ENCODE assay signal across 11 cellular contexts in the genomic region with DNA sequence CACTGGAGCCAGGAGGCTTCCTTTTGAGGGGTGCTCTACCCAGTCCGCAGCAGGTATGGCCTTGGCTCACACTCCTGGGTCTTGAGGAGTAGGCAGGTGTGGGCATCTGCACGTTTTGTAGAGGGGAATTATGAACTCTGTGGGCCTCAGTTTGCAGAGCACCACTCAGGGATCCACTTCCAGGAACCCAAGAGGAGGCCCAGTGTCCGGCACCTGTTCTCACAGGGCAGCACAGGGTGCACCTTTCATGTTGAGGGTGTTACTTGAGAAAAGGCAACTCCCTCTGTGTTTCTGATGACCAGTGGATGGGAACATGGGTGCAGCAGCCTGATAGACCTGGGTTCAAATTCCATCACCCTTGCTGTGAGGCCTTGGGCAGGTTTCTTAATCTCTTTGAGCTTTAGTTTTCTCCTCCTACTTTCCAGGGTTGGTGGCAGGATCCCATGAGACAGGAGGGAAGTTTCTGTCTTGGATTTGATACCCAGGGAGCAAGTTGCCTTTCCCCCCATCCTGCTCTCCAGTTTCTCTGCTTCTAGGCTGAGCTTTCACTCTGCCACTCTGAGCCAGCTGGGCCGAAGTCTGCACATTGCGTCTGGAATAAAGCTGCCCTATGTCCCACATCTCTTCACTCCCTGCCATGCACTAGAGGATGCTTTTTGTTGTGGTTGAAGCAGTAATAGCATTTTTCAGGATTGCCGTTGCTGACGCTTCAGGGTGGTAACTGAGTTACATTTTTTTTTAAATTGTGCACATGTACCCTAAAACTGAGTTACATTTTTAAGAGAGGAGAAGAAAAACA. TPM values are rescaled to one million over a fixed set of nuclear protein-coding genes. Genes with fewer than 3 reads are reported as not detected.
DNase-seq lines count a peak whose midpoint lies in the region; ATAC-seq and TF ChIP-seq lines count a peak whose summit lies in the region.
"Had no signal": no experiment of that assay in that cellular context is flagged by ENCODE, and none has a peak within 500 bp of the region (broad histone marks: within the 10 kb centered on the region; RNA-seq: fewer than 3 reads in every experiment).

No MANE protein-coding gene starts in this region.

- H3K4me1 Mint-ChIP-seq in effector memory CD8-positive, alpha-beta T cell (ENCODE audit: low read depth in 2 of 2): peaks cover 10 to 12% of the 10 kb centered on the region in 2 donors

- no peaks in the 10 kb centered on the region for H3K79me2 ChIP-seq in Loucy (ENCODE audit: insufficient read depth, low read length)

- H3K27me3 ChIP-seq in BLaER1 treated with 17β-estradiol and CSF1 and Interleukin-3, amounts not matched to agents 10 nM and 100 nM: peaks cover 0 to 51% (median 0%) of the 10 kb centered on the region in 11 experiments; a peak in 4 of 22 replicates
- H3K27me3 ChIP-seq in Loucy (ENCODE audit: insufficient read depth, low read length, poor library complexity, severe bottlenecking) (no peaks in the 10 kb centered on the region), aorta (ENCODE audit: control insufficient read depth in 1 of 2, insufficient read depth in 2 of 2, low read length in 1 of 2) (no peaks in the 10 kb centered on the region)
- H3K27me3 ChIP-seq: neural progenitor cell had no signal

- H3K27me3 Mint-ChIP-seq in effector memory CD8-positive, alpha-beta T cell: no peaks in the 10 kb centered on the region
- H3K27me3 Mint-ChIP-seq: CD4-positive, alpha-beta T cell had no signal

- peaks cover 10% of the 10 kb centered on the region for H3F3A ChIP-seq in Loucy (ENCODE audit: low read depth)

- no peak overlapping the region for H3K4me3 Mint-ChIP-seq in effector memory CD8-positive, alpha-beta T cell
- H3K4me3 Mint-ChIP-seq: CD4-positive, alpha-beta T cell; neural progenitor cell had no signal

- DNase-seq in effector memory CD8-positive, alpha-beta T cell: no peak
- peak; percentile 79 for DNase-seq in pons (ENCODE audit: low spot score)
- no peak for DNase-seq in aorta
- DNase-seq in GM20000 (ENCODE audit: low spot score): no peak
- no peak for DNase-seq in NCI-H2196 (lab: John Stamatoyannopoulos, UW; ENCODE audit: unreplicated experiment)
- DNase-seq: CD4-positive, alpha-beta T cell had no signal

- peak overlapping the region; percentile 73 to 95 (median 89) for H3K4me2 ChIP-seq in BLaER1 treated with 17β-estradiol and CSF1 and Interleukin-3, amounts not matched to agents 10 nM and 100 nM
- H3K4me2 ChIP-seq in Loucy (ENCODE audit: low read depth, low read length, poor library complexity, severe bottlenecking): peak overlapping the region; percentile 37
- H3K4me2 ChIP-seq: neural progenitor cell had no signal

- no peaks in the 10 kb centered on the region for H3K9me2 ChIP-seq in Loucy (replicated peaks; ENCODE audit: low read depth, low read length)

- H3K27ac ChIP-seq in BLaER1 treated with 17β-estradiol and CSF1 and Interleukin-3, amounts not matched to agents 10 nM and 100 nM: peak overlapping the region in 9 of 11 experiments; percentile 55 to 98 (median 83); a peak in 19 of 22 replicates
- H3K27ac ChIP-seq in aorta (ENCODE audit: low read depth in 1 of 2, low read length in 2 of 2): no peak overlapping the region
- H3K27ac ChIP-seq: neural progenitor cell had no signal

- H3K4me1 ChIP-seq in BLaER1 treated with 17β-estradiol and CSF1 and Interleukin-3, amounts not matched to agents 10 nM and 100 nM: peaks cover 80 to 97% (median 92%) of the 10 kb centered on the region in 10 experiments
- H3K4me1 ChIP-seq in Loucy (ENCODE audit: insufficient read depth, low read length, poor library complexity, severe bottlenecking) (peaks cover 29% of the 10 kb centered on the region), aorta (ENCODE audit: control insufficient read depth in 1 of 2, insufficient read depth in 2 of 2, low read length in 2 of 2) (no peaks in the 10 kb centered on the region)

- 86% methylated on average over 7 of the region's 7 CpGs for WGBS in aorta, 2 donors

- peaks cover 2% of the 10 kb centered on the region for H3K36me3 Mint-ChIP-seq in effector memory CD8-positive, alpha-beta T cell (ENCODE audit: insufficient read depth)
- H3K36me3 Mint-ChIP-seq: neural progenitor cell had no signal

- H3K9me3 Mint-ChIP-seq in effector memory CD8-positive, alpha-beta T cell: no peaks in the 10 kb centered on the region
- H3K9me3 Mint-ChIP-seq: CD4-positive, alpha-beta T cell; neural progenitor cell had no signal

- H3K9me3 ChIP-seq in BLaER1 treated with 17β-estradiol and CSF1 and Interleukin-3, amounts not matched to agents 10 nM and 100 nM (replicated peaks in 1 of 11): no peaks in the 10 kb centered on the region
- H3K9me3 ChIP-seq in Loucy (ENCODE audit: insufficient read depth, low read depth, low read length) (no peaks in the 10 kb centered on the region), aorta (ENCODE audit: control insufficient read depth, low read length) (no peaks in the 10 kb centered on the region)

- peak overlapping the region in 2 of 10 experiments; percentile 13 to 17; a peak in 2 of 20 replicates for H3K4me3 ChIP-seq in BLaER1 treated with 17β-estradiol and CSF1 and Interleukin-3, amounts not matched to agents 10 nM and 100 nM
- H3K4me3 ChIP-seq in Loucy (ENCODE audit: low read length, poor library complexity, severe bottlenecking): no peak overlapping the region
- no peak overlapping the region for H3K4me3 ChIP-seq in aorta (ENCODE audit: low read length in 2 of 2)
- H3K4me3 ChIP-seq: neural progenitor cell had no signal

- no peak for ATAC-seq in effector memory CD8-positive, alpha-beta T cell (replicated peaks)
- ATAC-seq in aorta (ENCODE audit: low FRiP score) (no peak), GM18511 (IDR thresholded peaks at IDR 0.05; ENCODE audit: unreplicated experiment) (no peak)

- peaks cover 0 to 6% (median 0%) of the 10 kb centered on the region in 11 experiments; a peak in 1 of 22 replicates for H4K20me1 ChIP-seq in BLaER1 treated with 17β-estradiol and CSF1 and Interleukin-3, amounts not matched to agents 10 nM and 100 nM
- H4K20me1 ChIP-seq in Loucy (ENCODE audit: insufficient read depth, low read length, poor library complexity, severe bottlenecking): no peaks in the 10 kb centered on the region

- intact Hi-C loops in aorta (cut with DNase I): no loop called here

- H2AFZ ChIP-seq in Loucy (ENCODE audit: low read length): no peak overlapping the region
- H2AFZ ChIP-seq: neural progenitor cell had no signal

- no peak for TF ChIP-seq CTCF in Loucy (conservative IDR thresholded peaks at IDR 0.05; ENCODE audit: low read length)
- no peak for TF ChIP-seq CTCF in GM20000 (IDR thresholded peaks at IDR 0.05; ENCODE audit: extremely low read depth, missing control alignments)

- H3K27ac Mint-ChIP-seq in effector memory CD8-positive, alpha-beta T cell: peak overlapping the region; percentile 59 to 83
- H3K27ac Mint-ChIP-seq: CD4-positive, alpha-beta T cell; neural progenitor cell had no signal

- no peaks in the 10 kb centered on the region for H3K36me3 ChIP-seq in BLaER1 treated with 17β-estradiol and CSF1 and Interleukin-3, amounts not matched to agents 10 nM and 100 nM
- H3K36me3 ChIP-seq in Loucy (ENCODE audit: insufficient read depth, low read length) (no peaks in the 10 kb centered on the region), aorta (ENCODE audit: control insufficient read depth in 1 of 2, insufficient read depth in 2 of 2, low read length in 1 of 2) (no peaks in the 10 kb centered on the region)
- H3K36me3 ChIP-seq: neural progenitor cell had no signal

- peak overlapping the region in 8 of 11 experiments; percentile 46 to 73 (median 57); a peak in 14 of 22 replicates for H3K9ac ChIP-seq in BLaER1 treated with 17β-estradiol and CSF1 and Interleukin-3, amounts not matched to agents 10 nM and 100 nM
- no peak overlapping the region for H3K9ac ChIP-seq in Loucy (ENCODE audit: low read depth, low read length, poor library complexity, severe bottlenecking)
- H3K9ac ChIP-seq: neural progenitor cell had no signal

RNA-seq across cellular contexts. Expression of a gene that starts 40.3 kb away (rescaled TPM):
- 10 to 100 TPM; 36.7 to 44.8 TPM for total RNA-seq in aorta
- 10 to 100 TPM; 13.4 to 51.2 TPM for polyA plus RNA-seq in aorta
- total RNA-seq: CD4-positive, alpha-beta T cell; MCF 10A had no signal

Comparison
In these comparisons a context has a peak if more than half of its experiments do, and no peak if none do; other contexts are left out.
1. H3K27ac ChIP-seq: peak in BLaER1 treated with 17β-estradiol and CSF1 and Interleukin-3, amounts not matched to agents 10 nM and 100 nM (9 of 11); none in aorta (0 of 2).